12 cellular contexts compared by ENCODE assay signal in genomic region chr5:107257885-107258520, GRCh38.
DNase-seq lines count a peak whose midpoint lies in the region; ATAC-seq and TF ChIP-seq lines count a peak whose summit lies in the region.
"Had no signal": no experiment of that assay in that cellular context is flagged by ENCODE, and none has a peak within 500 bp of the region (broad histone marks: within the 10 kb centered on the region; RNA-seq: fewer than 3 reads in every experiment).

No MANE protein-coding gene starts in this region.

- H3K27ac ChIP-seq in heart left ventricle (no peak overlapping the region), tibial artery (no peak overlapping the region)
- H3K27ac ChIP-seq: esophagus squamous epithelium had no signal

- intact Hi-C loops in heart left ventricle (cut with DNase I): no loop called here
- intact Hi-C loops in tibial artery (cut with DNase I; ENCODE audit: low total_unique reads): no loop called here

- H3K9me3 ChIP-seq in heart left ventricle: no peaks in the 10 kb centered on the region
- no peaks in the 10 kb centered on the region for H3K9me3 ChIP-seq in tibial artery
- H3K9me3 ChIP-seq: esophagus squamous epithelium, mucosa of descending colon had no signal

- no peak overlapping the region for H3K4me3 ChIP-seq in heart left ventricle
- H3K4me3 ChIP-seq in tibial artery: no peak overlapping the region
- H3K4me3 ChIP-seq: esophagus squamous epithelium, mucosa of descending colon had no signal

- DNase-seq in myocyte (ENCODE audit: low read depth) (peak; percentile 53), heart left ventricle (no peak), tibial artery (no peak), middle frontal gyrus (ENCODE audit: extremely low spot score, low spot score) (no peak)
- DNase-seq: CD8-positive, alpha-beta T cell; esophagus squamous epithelium; mucosa of descending colon; right cardiac atrium had no signal

- H3K36me3 ChIP-seq in heart left ventricle (no peaks in the 10 kb centered on the region), tibial artery (no peaks in the 10 kb centered on the region)
- H3K36me3 ChIP-seq: esophagus squamous epithelium had no signal

- WGBS in heart left ventricle, 4 donors: 87 to 96% (median 93%) methylated on average over 2 of the region's 2 CpGs

- no peaks in the 10 kb centered on the region for H3K27me3 ChIP-seq in heart left ventricle
- H3K27me3 ChIP-seq in tibial artery: no peaks in the 10 kb centered on the region
- H3K27me3 ChIP-seq: esophagus squamous epithelium had no signal

- H3K4me1 ChIP-seq in heart left ventricle (peaks cover 0 to 6% (median 0%) of the 10 kb centered on the region in 12 donors), tibial artery (peaks cover 0 to 23% (median 7%) of the 10 kb centered on the region in 4 donors)

- ATAC-seq in GM18909 (IDR thresholded peaks at IDR 0.05; ENCODE audit: poor library complexity, unreplicated experiment): peak; percentile 91
- ATAC-seq in HG02588 (IDR thresholded peaks at IDR 0.05; ENCODE audit: unreplicated experiment): peak; percentile 89
- ATAC-seq in HG03575 (IDR thresholded peaks at IDR 0.05; ENCODE audit: extremely low read depth, insufficient number of reproducible peaks, low FRiP score, unreplicated experiment): peak; percentile 67
- no peak for ATAC-seq in heart left ventricle
- ATAC-seq: CD8-positive, alpha-beta T cell; mucosa of descending colon; Panc1; right cardiac atrium had no signal

- TF ChIP-seq POLR2A in heart left ventricle (IDR thresholded peaks at IDR 0.05): no peak

- TF ChIP-seq CTCF in heart left ventricle (IDR thresholded peaks at IDR 0.05) (no peak), tibial artery (IDR thresholded peaks at IDR 0.05) (no peak)

Comparison
In these comparisons a context has a peak if more than half of its experiments do, and no peak if none do; other contexts are left out.
1. ATAC-seq: peak in GM18909 (single experiment), HG02588 (single experiment) and HG03575 (single experiment); none in heart left ventricle (0 of 4).